In the genomic region with DNA sequence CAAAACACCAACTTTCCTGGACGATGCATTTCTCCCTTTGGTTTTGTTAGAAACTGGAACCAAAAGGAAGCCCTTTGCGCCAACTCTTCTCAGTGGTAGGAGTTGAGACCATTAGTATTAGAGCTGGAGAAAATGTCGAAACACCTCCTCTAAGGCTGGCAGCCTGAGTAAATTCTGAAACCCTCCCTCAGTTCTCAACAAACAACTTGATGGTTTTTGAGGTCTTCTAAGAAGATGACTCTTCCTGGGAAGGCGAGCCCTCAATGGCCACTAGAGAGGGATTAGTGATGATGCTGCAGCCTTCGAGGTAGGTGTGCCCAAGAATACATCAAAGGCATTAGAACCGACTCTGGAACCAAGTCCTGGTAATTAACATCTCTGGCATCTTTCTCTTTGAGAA, we compare ENCODE assay signal across 23 cellular contexts.
DNase-seq lines count a peak whose midpoint lies in the region; ATAC-seq, FAIRE-seq and TF ChIP-seq lines count a peak whose summit lies in the region.
"Had no signal": no experiment of that assay in that cellular context is flagged by ENCODE, and none has a peak within 500 bp of the region (broad histone marks: within the 10 kb centered on the region; RNA-seq: fewer than 3 reads in every experiment).

No MANE protein-coding gene starts in this region.

- H3K79me2 ChIP-seq in smooth muscle cell (ENCODE audit: low read depth) = no peaks in the 10 kb centered on the region

- H3K14ac ChIP-seq in IMR-90 (replicated peaks; ENCODE audit: low read depth, low read length) = no peak overlapping the region

- H3K9ac ChIP-seq in IMR-90 (ENCODE audit: low read depth, low read length) (no peak overlapping the region), smooth muscle cell (ENCODE audit: low read depth) (peak overlapping the region; percentile 95)

- peaks cover 0 to 6% of the 10 kb centered on the region in 2 experiments; a peak in 1 of 4 replicates for H3K79me1 ChIP-seq in IMR-90 (ENCODE audit: low read depth in 1 of 2, low read length in 2 of 2)

- intact Hi-C loops in IMR-90 (cut with micrococcal nuclease) = no loop called here

- H3K4me2 ChIP-seq in IMR-90 (ENCODE audit: low read depth, low read length) = no peak overlapping the region
- peak overlapping the region; percentile 18 for H3K4me2 ChIP-seq in smooth muscle cell

- H3K23ac ChIP-seq in IMR-90 (ENCODE audit: low read depth, low read length) = no peak overlapping the region

- WGBS in IMR-90 (ENCODE audit: extremely low coverage in 2 of 2, insufficient read length in 1 of 2), 2 experiments = 100% methylated on average over 1 of the region's 6 CpGs; no CpG with 5 or more reads in 1 of the 2 experiments
- WGBS in smooth muscle cell (ENCODE audit: low lambda C conversion rate) = 33% methylated on average over 6 of the region's 6 CpGs

- H2BK15ac ChIP-seq in IMR-90 (ENCODE audit: low read depth, low read length) = peak overlapping the region; percentile 31; the same call in 2 of the 3 replicates

- TF ChIP-seq RAD21 in IMR-90 (IDR thresholded peaks at IDR 0.05; ENCODE audit: low read length) = no peak

- H3K27ac ChIP-seq in IMR-90 (ENCODE audit: insufficient read depth, low read length) = no peak overlapping the region
- H3K27ac ChIP-seq in smooth muscle cell (ENCODE audit: low read depth) = peak overlapping the region; percentile 99
- H3K27ac ChIP-seq: neutrophil, psoas muscle, WERI-Rb-1 had no signal

- TF ChIP-seq POLR2A in IMR-90 (IDR thresholded peaks at IDR 0.05; ENCODE audit: low read depth, low read length) (no peak), GM12891 (IDR thresholded peaks at IDR 0.05; ENCODE audit: low read depth, low read length) (no peak)

- no peak for FAIRE-seq in GM12891 (lab: Jason Lieb, UNC)
- FAIRE-seq: endometrium, H1 had no signal

- H3K4me1 ChIP-seq in IMR-90 (ENCODE audit: control insufficient read depth, insufficient read depth, low read length) (peaks cover 19% of the 10 kb centered on the region), smooth muscle cell (ENCODE audit: low read depth) (peaks cover 30% of the 10 kb centered on the region)
- H3K4me1 ChIP-seq: psoas muscle had no signal

- no peaks in the 10 kb centered on the region for H3K27me3 ChIP-seq in IMR-90 (ENCODE audit: control insufficient read depth, insufficient read depth, low read length)
- no peaks in the 10 kb centered on the region for H3K27me3 ChIP-seq in smooth muscle cell (ENCODE audit: low read depth)

- H3F3A ChIP-seq in smooth muscle cell (ENCODE audit: low read depth) = peaks cover 38% of the 10 kb centered on the region

- no peak for DNase-seq in activated T-cell treated with anti-CD3 and anti-CD28 coated beads, Interleukin-2, amount 50 U/mL, for 24 hours
- no peak for DNase-seq in activated T-cell treated with anti-CD3 and anti-CD28 coated beads, Interleukin-2, amount 50 U/mL, for 1 hour
- no peak for DNase-seq in IMR-90
- DNase-seq in smooth muscle cell (lab: John Stamatoyannopoulos, UW; ENCODE audit: unreplicated experiment) = no peak
- no peak for DNase-seq in KG1 (lab: John Stamatoyannopoulos, UW)
- no peak for DNase-seq in HCEC 1CT
- DNase-seq in GM12891 (ENCODE audit: insufficient read length, low spot score) = no peak
- DNase-seq: amniotic stem cell, C1 segment of cervical spinal cord, cortex of kidney, islet precursor cell, NCI-H1436, NCI-H2171, NCI-H524 treated with DMSO at 0.1 percent for 48 hours, psoas muscle, T-helper 17 cell, WERI-Rb-1 had no signal

- ATAC-seq in IMR-90 (ENCODE audit: low read depth) = no peak
- ATAC-seq in activated T-helper 17 cell treated with anti-CD3 and anti-CD28 coated beads, Interleukin-2, amount 50 U/mL, for 72 hours (replicated peaks) = peak; percentile 58
- ATAC-seq: psoas muscle, T-helper 17 cell had no signal

- no peak overlapping the region for H2AFZ ChIP-seq in IMR-90 (replicated peaks; ENCODE audit: low read length, poor library complexity)
- H2AFZ ChIP-seq in smooth muscle cell (ENCODE audit: low read depth) = no peak overlapping the region

- no peak overlapping the region for H2BK120ac ChIP-seq in IMR-90 (ENCODE audit: low read depth, low read length)

- H4K5ac ChIP-seq in IMR-90 (ENCODE audit: low read depth, low read length) = no peak overlapping the region

- no peak overlapping the region for H4K8ac ChIP-seq in IMR-90 (ENCODE audit: low read depth in 2 of 2, low read length in 2 of 2)

- no peak overlapping the region for H3K18ac ChIP-seq in IMR-90 (ENCODE audit: low read depth, low read length)

- no peaks in the 10 kb centered on the region for H3K9me3 ChIP-seq in IMR-90 (ENCODE audit: control insufficient read depth, insufficient read depth, low read length)
- no peaks in the 10 kb centered on the region for H3K9me3 ChIP-seq in smooth muscle cell (replicated peaks; ENCODE audit: low read depth)
- H3K9me3 ChIP-seq: neutrophil, psoas muscle had no signal

- TF ChIP-seq CTCF in IMR-90 (conservative IDR thresholded peaks at IDR 0.05; ENCODE audit: low read depth, low read length) (no peak), smooth muscle cell (IDR thresholded peaks at IDR 0.05; ENCODE audit: borderline replicate concordance, insufficient read depth, poor library complexity, severe bottlenecking) (no peak)

- no peak overlapping the region for H2AK9ac ChIP-seq in IMR-90 (replicated peaks; ENCODE audit: low read depth, low read length, poor library complexity)

- H2BK20ac ChIP-seq in IMR-90 (ENCODE audit: low read depth, low read length) = no peak overlapping the region

- peaks cover 96% of the 10 kb centered on the region for H3K4me1 Mint-ChIP-seq in activated T-cell treated with anti-CD3 and anti-CD28 coated beads, Interleukin-2, amount 50 U/mL, for 24 hours (ENCODE audit: low read depth)
- H3K4me1 Mint-ChIP-seq in activated T-helper 17 cell treated with anti-CD3 and anti-CD28 coated beads, Interleukin-2, amount 50 U/mL, for 72 hours = peaks cover 50% of the 10 kb centered on the region

- H2BK5ac ChIP-seq in IMR-90 (ENCODE audit: low read depth, low read length, poor library complexity, severe bottlenecking) = no peak overlapping the region

- dilution Hi-C loops in IMR-90 (cut with HindIII; ENCODE audit: low sequenced_read_pairs, unreplicated experiment) = no loop called here

- CTCF ChIA-PET in IMR-90 (lab: Yijun Ruan, JAX) = no interaction called here

- H3K27ac Mint-ChIP-seq in activated T-cell treated with anti-CD3 and anti-CD28 coated beads, Interleukin-2, amount 50 U/mL, for 24 hours = peak overlapping the region; percentile 63
- peak overlapping the region; percentile 18 for H3K27ac Mint-ChIP-seq in activated T-helper 17 cell treated with anti-CD3 and anti-CD28 coated beads, Interleukin-2, amount 50 U/mL, for 72 hours
- H3K27ac Mint-ChIP-seq: activated T-helper 2 cell treated with anti-CD3 and anti-CD28 coated beads, Interferon-gamma antibody, Interleukin-2, Interleukin-4, amounts not matched to agents 10 μg/mL and 5 μg/mL and 100 μg/mL, durations not matched to agents 14 hours and 24 hours and 36 hours had no signal

- H3K9me1 ChIP-seq in IMR-90 (ENCODE audit: insufficient read depth, low read length) = peaks cover 16% of the 10 kb centered on the region; the same call in 1 of the 2 replicates

- no peaks in the 10 kb centered on the region for H3K36me3 Mint-ChIP-seq in activated T-cell treated with anti-CD3 and anti-CD28 coated beads, Interleukin-2, amount 50 U/mL, for 24 hours (ENCODE audit: low read depth)
- no peaks in the 10 kb centered on the region for H3K36me3 Mint-ChIP-seq in activated T-helper 17 cell treated with anti-CD3 and anti-CD28 coated beads, Interleukin-2, amount 50 U/mL, for 72 hours (ENCODE audit: low read depth)

- no peak overlapping the region for H3K4me3 Mint-ChIP-seq in activated T-cell treated with anti-CD3 and anti-CD28 coated beads, Interleukin-2, amount 50 U/mL, for 24 hours
- H3K4me3 Mint-ChIP-seq in activated T-helper 17 cell treated with anti-CD3 and anti-CD28 coated beads, Interleukin-2, amount 50 U/mL, for 72 hours = peak overlapping the region; percentile 25
- H3K4me3 Mint-ChIP-seq: T-helper 17 cell had no signal

- no TSS peak for BruUV-seq in IMR-90 (replicated peaks; lab: Mats Ljungman, UMichigan)

- no peak overlapping the region for H3K4ac ChIP-seq in IMR-90 (ENCODE audit: low read depth, low read length)

- H4K20me1 ChIP-seq in IMR-90 (ENCODE audit: insufficient read depth, low read length) (no peaks in the 10 kb centered on the region), smooth muscle cell (ENCODE audit: low read depth) (no peaks in the 10 kb centered on the region)

- in situ Hi-C loops in IMR-90 (cut with MboI; ENCODE audit: low sequenced_read_pairs) = no loop called here

- no peak overlapping the region for H4K91ac ChIP-seq in IMR-90 (ENCODE audit: insufficient read depth, low read depth, low read length)

- H3K36me3 ChIP-seq in IMR-90 (ENCODE audit: control insufficient read depth, insufficient read depth, low read length) (no peaks in the 10 kb centered on the region), smooth muscle cell (ENCODE audit: low read depth) (no peaks in the 10 kb centered on the region)
- H3K36me3 ChIP-seq: neutrophil, WERI-Rb-1 had no signal

- H3K9me3 Mint-ChIP-seq in activated T-cell treated with anti-CD3 and anti-CD28 coated beads, Interleukin-2, amount 50 U/mL, for 24 hours = no peaks in the 10 kb centered on the region
- no peaks in the 10 kb centered on the region for H3K9me3 Mint-ChIP-seq in activated T-helper 17 cell treated with anti-CD3 and anti-CD28 coated beads, Interleukin-2, amount 50 U/mL, for 72 hours
- H3K9me3 Mint-ChIP-seq: activated T-helper 2 cell treated with anti-CD3 and anti-CD28 coated beads, Interferon-gamma antibody, Interleukin-2, Interleukin-4, amounts not matched to agents 10 μg/mL and 5 μg/mL and 100 μg/mL, durations not matched to agents 14 hours and 24 hours and 36 hours had no signal

- H2AK5ac ChIP-seq in IMR-90 (ENCODE audit: low read depth, low read length) = no peak overlapping the region; the same call in 1 of the 2 replicates

- no peaks in the 10 kb centered on the region for H3K27me3 Mint-ChIP-seq in activated T-cell treated with anti-CD3 and anti-CD28 coated beads, Interleukin-2, amount 50 U/mL, for 24 hours
- H3K27me3 Mint-ChIP-seq in activated T-helper 17 cell treated with anti-CD3 and anti-CD28 coated beads, Interleukin-2, amount 50 U/mL, for 72 hours = no peaks in the 10 kb centered on the region
- H3K27me3 Mint-ChIP-seq: T-helper 17 cell had no signal

- POLR2A ChIA-PET in IMR-90 (lab: Charles Lee; ENCODE audit: unreplicated experiment) = no interaction called here

- no peak overlapping the region for H3K4me3 ChIP-seq in IMR-90 (ENCODE audit: insufficient read depth, low read depth, low read length)
- H3K4me3 ChIP-seq in smooth muscle cell = no peak overlapping the region
- H3K4me3 ChIP-seq: lung, psoas muscle had no signal

- H3K56ac ChIP-seq in IMR-90 (ENCODE audit: extremely low read depth, insufficient read depth, low read length) = no peak overlapping the region

TF ChIP-seq in IMR-90, 13 proteins besides CTCF, POLR2A, EP300 and RAD21 (continues in another document):
- no peak for TF ChIP-seq SMC3 (IDR thresholded peaks at IDR 0.05; ENCODE audit: low read depth, low read length)
- TF ChIP-seq RCOR1 (IDR thresholded peaks at IDR 0.05; ENCODE audit: insufficient replicate concordance, low read length) = no peak

TF ChIP-seq in GM12891, 5 proteins besides CTCF, POLR2A, EP300 and RAD21 (continues in another document):
- TF ChIP-seq POLR2AphosphoS5 (IDR thresholded peaks at IDR 0.05; ENCODE audit: low read depth, low read length) = no peak
- no peak for TF ChIP-seq SPI1 (IDR thresholded peaks at IDR 0.05; ENCODE audit: low read depth, low read length)
- no peak for TF ChIP-seq PAX5 (IDR thresholded peaks at IDR 0.05; ENCODE audit: insufficient read depth, low read length, severe bottlenecking)
